8 cellular contexts compared by ENCODE assay signal in genomic region chr5:110512266-110512665, GRCh38.
"Had no signal": no experiment of that assay in that cellular context is flagged by ENCODE, and none has a peak within 500 bp of the region (broad histone marks: within the 10 kb centered on the region; RNA-seq: fewer than 3 reads in every experiment).

No MANE protein-coding gene starts in this region.

- FAIRE-seq: G401.6, GM12878, GM12891, GM12892, GM18507, GM19239 had no signal

- DNase-seq: GDM1, GF-D8 had no signal

- ATAC-seq: GM12878 had no signal

- H3K4me3 ChIP-seq: GM12878 had no signal
